13 cellular contexts compared by ENCODE assay signal in genomic region chr1:39082811-39083576, GRCh38. TPM values are rescaled to one million over a fixed set of nuclear protein-coding genes. Genes with fewer than 3 reads are reported as not detected.
DNase-seq lines count a peak whose midpoint lies in the region; ATAC-seq and TF ChIP-seq lines count a peak whose summit lies in the region.
"Had no signal": no experiment of that assay in that cellular context is flagged by ENCODE, and none has a peak within 500 bp of the region (broad histone marks: within the 10 kb centered on the region; RNA-seq: fewer than 3 reads in every experiment).

No MANE protein-coding gene starts in this region.

- no TSS peak for BruUV-seq in PC-3 (replicated peaks; lab: Mats Ljungman, UMichigan)

- POLR2A ChIA-PET in activated CD4-positive, alpha-beta memory T cell treated with anti-CD3 and anti-CD28 coated beads for 36 hours (lab: Charles Lee): no interaction called here
- POLR2A ChIA-PET in PC-3 (lab: Charles Lee; ENCODE audit: unreplicated experiment): no interaction called here

- CTCF ChIA-PET in activated CD4-positive, alpha-beta memory T cell treated with anti-CD3 and anti-CD28 coated beads for 36 hours (lab: Charles Lee): interaction anchor here (1.3 to 1.8 kb wide), 2 partner anchors 9 to 15 kb away, joined by 7 to 8 read pairs; no protein-coding TSS in a partner anchor
- CTCF ChIA-PET in PC-3 (lab: Charles Lee): no interaction called here

- peaks cover 34% of the 10 kb centered on the region for H3K27me3 Mint-ChIP-seq in activated CD4-positive, alpha-beta memory T cell treated with anti-CD3 and anti-CD28 coated beads for 36 hours
- H3K27me3 Mint-ChIP-seq in endodermal cell (ENCODE audit: insufficient read depth) (peaks cover 77% of the 10 kb centered on the region), osteocyte (ENCODE audit: unreplicated experiment) (peaks cover 11% of the 10 kb centered on the region)

- H3K9ac ChIP-seq in endodermal cell (ENCODE audit: extremely low read depth, low read length, poor library complexity, severe bottlenecking) (no peak overlapping the region), PC-3 (ENCODE audit: low read length) (no peak overlapping the region)

- no peaks in the 10 kb centered on the region for H4K20me1 ChIP-seq in PC-3 (ENCODE audit: low read length)

- H2AFZ ChIP-seq in PC-3 (ENCODE audit: low read length): no peak overlapping the region

- no peak for TF ChIP-seq CTCF in GM13976 (IDR thresholded peaks at IDR 0.05; ENCODE audit: borderline replicate concordance, control extremely low read depth, extremely low read depth, insufficient read depth, missing control alignments)
- TF ChIP-seq CTCF in endodermal cell (conservative IDR thresholded peaks at IDR 0.05): no peak
- no peak for TF ChIP-seq CTCF in osteocyte (IDR thresholded peaks at IDR 0.05)
- no peak for TF ChIP-seq CTCF in PC-3 (conservative IDR thresholded peaks at IDR 0.05; ENCODE audit: low read depth, low read length)

- no peaks in the 10 kb centered on the region for H3K79me2 ChIP-seq in PC-3 (ENCODE audit: low read length)

- no peaks in the 10 kb centered on the region for H3K9me3 Mint-ChIP-seq in activated CD4-positive, alpha-beta memory T cell treated with anti-CD3 and anti-CD28 coated beads for 36 hours
- H3K9me3 Mint-ChIP-seq in endodermal cell (no peaks in the 10 kb centered on the region), osteocyte (ENCODE audit: unreplicated experiment) (no peaks in the 10 kb centered on the region)

- H3K27ac ChIP-seq in endodermal cell (ENCODE audit: low read depth, low read length): no peak overlapping the region
- no peak overlapping the region for H3K27ac ChIP-seq in PC-3 (ENCODE audit: low read length)
- H3K27ac ChIP-seq: epithelial cell of prostate had no signal

- H3K4me3 ChIP-seq in endodermal cell (ENCODE audit: low read length) (no peak overlapping the region), PC-3 (ENCODE audit: low read length) (no peak overlapping the region)

- H3K4me1 ChIP-seq in endodermal cell (ENCODE audit: control insufficient read depth, insufficient read depth, low read length) (no peaks in the 10 kb centered on the region), PC-3 (ENCODE audit: insufficient read depth, low read length) (no peaks in the 10 kb centered on the region)

- H3F3A ChIP-seq in PC-3 (ENCODE audit: low read length, unreplicated experiment): no peaks in the 10 kb centered on the region

- 93 to 100% methylated on average over 1 to 4 of the region's 4 CpGs for WGBS in endodermal cell (ENCODE audit: insufficient coverage in 1 of 2, insufficient read length in 1 of 2), 2 experiments

- H3K4me3 Mint-ChIP-seq in activated CD4-positive, alpha-beta memory T cell treated with anti-CD3 and anti-CD28 coated beads for 36 hours: peak overlapping the region; percentile 49
- peak overlapping the region; percentile 67 for H3K4me3 Mint-ChIP-seq in endodermal cell
- peak overlapping the region; percentile 66 for H3K4me3 Mint-ChIP-seq in osteocyte (ENCODE audit: unreplicated experiment)

- H3K9me3 ChIP-seq in endodermal cell (ENCODE audit: control insufficient read depth, low read length) (no peaks in the 10 kb centered on the region), PC-3 (ENCODE audit: low read length) (no peaks in the 10 kb centered on the region)
- H3K9me3 ChIP-seq: sigmoid colon had no signal

- in situ Hi-C loops in GM13976 (cut with MboI; ENCODE audit: low sequenced_read_pairs, unreplicated experiment): no loop called here

- no peaks in the 10 kb centered on the region for H3K36me3 ChIP-seq in endodermal cell (ENCODE audit: control insufficient read depth, insufficient read depth, low read length)
- H3K36me3 ChIP-seq in PC-3 (ENCODE audit: low read depth, low read length): no peaks in the 10 kb centered on the region
- H3K36me3 ChIP-seq: sigmoid colon had no signal

- no peak overlapping the region for H3K4me2 ChIP-seq in PC-3 (ENCODE audit: low read length)

- DNase-seq in GM13976 (ENCODE audit: low spot score): peak; percentile 15
- no peak for DNase-seq in activated CD4-positive, alpha-beta memory T cell treated with anti-CD3 and anti-CD28 coated beads for 36 hours
- DNase-seq in endodermal cell: no peak
- no peak for DNase-seq in osteocyte (ENCODE audit: extremely low spot score, unreplicated experiment)
- no peak for DNase-seq in PC-3
- no peak for DNase-seq in NCI-H187 (lab: John Stamatoyannopoulos, UW)
- DNase-seq: activated effector memory CD4-positive, alpha-beta T cell treated with anti-CD3 and anti-CD28 coated beads, Interleukin-2, amount 50 U/mL, for 16 hours; COR-L47; NCI-H524; sigmoid colon; stimulated activated naive CD4-positive, alpha-beta T cell treated with Interleukin-2 at 50 U/mL for 16 hours had no signal

- no peaks in the 10 kb centered on the region for H3K9me2 ChIP-seq in PC-3 (replicated peaks; ENCODE audit: low read length)

- H3K36me3 Mint-ChIP-seq in activated CD4-positive, alpha-beta memory T cell treated with anti-CD3 and anti-CD28 coated beads for 36 hours: no peaks in the 10 kb centered on the region
- H3K36me3 Mint-ChIP-seq in endodermal cell (ENCODE audit: low read depth) (no peaks in the 10 kb centered on the region), osteocyte (ENCODE audit: unreplicated experiment) (no peaks in the 10 kb centered on the region)

- H3K27me3 ChIP-seq in endodermal cell (ENCODE audit: control insufficient read depth, insufficient read depth, low read length, poor library complexity, severe bottlenecking): peaks cover 81% of the 10 kb centered on the region
- H3K27me3 ChIP-seq in PC-3 (ENCODE audit: low read length): peaks cover 7% of the 10 kb centered on the region; the same call in 1 of the 2 replicates

- H3K4me1 Mint-ChIP-seq in activated CD4-positive, alpha-beta memory T cell treated with anti-CD3 and anti-CD28 coated beads for 36 hours (ENCODE audit: low read depth): peaks cover 6% of the 10 kb centered on the region
- H3K4me1 Mint-ChIP-seq in endodermal cell: peaks cover 5% of the 10 kb centered on the region
- peaks cover 12% of the 10 kb centered on the region for H3K4me1 Mint-ChIP-seq in osteocyte (ENCODE audit: unreplicated experiment)

- ATAC-seq in HG03565 (IDR thresholded peaks at IDR 0.05; ENCODE audit: unreplicated experiment) (no peak), PC-3 (no peak)

- H3K27ac Mint-ChIP-seq in activated CD4-positive, alpha-beta memory T cell treated with anti-CD3 and anti-CD28 coated beads for 36 hours: no peak overlapping the region
- H3K27ac Mint-ChIP-seq in endodermal cell (no peak overlapping the region), osteocyte (ENCODE audit: unreplicated experiment) (no peak overlapping the region)

- intact Hi-C loops in activated CD4-positive, alpha-beta memory T cell treated with anti-CD3 and anti-CD28 coated beads for 36 hours (cut with micrococcal nuclease): no loop called here
- intact Hi-C loops in PC-3 (cut with micrococcal nuclease): no loop called here

RNA-seq across cellular contexts. Expression of gene NDUFS5, which starts 56.8 kb away (rescaled TPM):
- 100 to 1,000 TPM; 238 to 240 TPM for total RNA-seq in activated CD4-positive, alpha-beta memory T cell treated with anti-CD3 and anti-CD28 coated beads for 36 hours
- 100 to 1,000 TPM; 295 to 349 TPM for total RNA-seq in endodermal cell
- 400 TPM for polyA plus RNA-seq in endodermal cell (2013, experiment 1 of 2)
- polyA plus RNA-seq in endodermal cell (2013, experiment 2 of 2): 403 TPM
- total RNA-seq in osteocyte: 146 and 157 TPM in 2 replicates
- total RNA-seq in PC-3 (2014; rRNA removed): 760 and 864 TPM in 2 replicates
